27 cellular contexts compared by ENCODE assay signal in genomic region chr13:19890030-19890429, GRCh38.
"Had no signal": no experiment of that assay in that cellular context is flagged by ENCODE, and none has a peak within 500 bp of the region (broad histone marks: within the 10 kb centered on the region; RNA-seq: fewer than 3 reads in every experiment).

No MANE protein-coding gene starts in this region.

- H3K4me3 ChIP-seq: heart right ventricle, hepatocyte, left ventricle myocardium inferior, lung, mucosa of descending colon, ovary, sigmoid colon, transverse colon, upper lobe of right lung had no signal

- ATAC-seq: heart right ventricle; left cardiac atrium; mucosa of descending colon; naive thymus-derived CD4-positive, alpha-beta T cell; natural killer cell treated with Interleukin-12 subunit alpha and Interleukin-12 subunit beta and Interleukin-15 and Interleukin-18, amount 100 ng/mL, for 72 hours; right cardiac atrium; stimulated activated memory B cell treated with anti-CD40 and anti-IgM and Interleukin-4, amounts not matched to agents 10 μg/mL and 1 μg/mL and 100 μg/mL, for 72 hours; stimulated activated naive CD8-positive, alpha-beta T cell treated with anti-CD3 and anti-CD28 coated beads, Interleukin-15, amount 100 ng/mL, for 72 hours; upper lobe of right lung had no signal

- H3K79me2 ChIP-seq: hepatocyte had no signal

- DNase-seq: heart right ventricle; islet precursor cell; left cardiac atrium; left ventricle myocardium inferior; mesendoderm; midbrain; mucosa of descending colon; naive thymus-derived CD4-positive, alpha-beta T cell; ovary; retina; right cardiac atrium; sigmoid colon; small intestine; stimulated activated CD4-positive, alpha-beta T cell treated with anti-CD3 and anti-CD28 coated beads, Interleukin-1b, Interleukin-23, amount 100 ng/mL, for 48 hours; stimulated activated CD4-positive, alpha-beta T cell treated with anti-CD3 and anti-CD28 coated beads, Interleukin-2, amount 100 ng/mL, for 48 hours; stimulated activated CD4-positive, alpha-beta T cell treated with anti-CD3 and anti-CD28 coated beads, Interleukin-4, amount 100 ng/mL, for 4 hours; stimulated activated CD8-positive, alpha-beta memory T cell treated with anti-CD3 and anti-CD28 coated beads, Interleukin-4, amount 100 ng/mL, for 48 hours; stimulated activated naive CD4-positive, alpha-beta T cell treated with Interleukin-2 at 50 U/mL for 16 hours; stimulated activated naive CD8-positive, alpha-beta T cell treated with anti-CD3 and anti-CD28 coated beads, Interleukin-15, amount 100 ng/mL, for 72 hours; substantia nigra; transverse colon; upper lobe of right lung had no signal

- H3K27ac ChIP-seq: heart right ventricle, hepatocyte, left ventricle myocardium inferior, ovary, sigmoid colon, transverse colon, upper lobe of right lung had no signal

- FAIRE-seq: small intestine, urothelium cell line had no signal

- H3K4me2 ChIP-seq: hepatocyte had no signal

- H3K27me3 ChIP-seq: heart right ventricle, hepatocyte, ovary, sigmoid colon, transverse colon, upper lobe of right lung had no signal

- H3K4me1 ChIP-seq: heart right ventricle, left ventricle myocardium inferior, sigmoid colon, transverse colon, upper lobe of right lung had no signal

- H2AFZ ChIP-seq: hepatocyte had no signal

- H3K36me3 ChIP-seq: heart right ventricle, left ventricle myocardium inferior, ovary, sigmoid colon, transverse colon, upper lobe of right lung had no signal

- H3K9me3 ChIP-seq: heart right ventricle, left ventricle myocardium inferior, mucosa of descending colon, ovary, sigmoid colon, transverse colon, upper lobe of right lung had no signal
